8 cellular contexts compared by ENCODE assay signal in genomic region chr3:169764453-169765280, GRCh38. TPM values are rescaled to one million over a fixed set of nuclear protein-coding genes. Genes with fewer than 3 reads are reported as not detected.
DNase-seq lines count a peak whose midpoint lies in the region; ATAC-seq and TF ChIP-seq lines count a peak whose summit lies in the region.

Gene TERC, minus strand, starts transcription at chr3:169765060.

- BruUV-seq in A673 (replicated peaks; lab: Mats Ljungman, UMichigan), result TSS peak; percentile 98

- peaks cover 0 to 2% (median 0%) of the 10 kb centered on the region in 6 donors for H3K9me3 Mint-ChIP-seq in immature natural killer cell

- no peaks in the 10 kb centered on the region for H3K4me1 ChIP-seq in A673 (ENCODE audit: insufficient read depth, low read length, poor library complexity, severe bottlenecking)

- H3K27me3 Mint-ChIP-seq in immature natural killer cell (ENCODE audit: low read depth in 3 of 3), result peaks cover 8 to 16% (median 15%) of the 10 kb centered on the region in 3 donors

- POLR2A ChIA-PET in A673 (lab: Charles Lee; ENCODE audit: low non-redundant PET), result no interaction called here

- H3K9me3 ChIP-seq in A673 (ENCODE audit: low read depth, low read length, poor library complexity, severe bottlenecking), result no peaks in the 10 kb centered on the region

- no peaks in the 10 kb centered on the region for H3K27me3 ChIP-seq in A673 (replicated peaks; ENCODE audit: insufficient read depth, low read depth, low read length, poor library complexity)

- no peak for TF ChIP-seq CTCF in A673 (conservative IDR thresholded peaks at IDR 0.05; ENCODE audit: low read depth, low read length)

- CTCF ChIA-PET in A673 (lab: Charles Lee), result no interaction called here

- ATAC-seq in GM18858 (IDR thresholded peaks at IDR 0.05; ENCODE audit: unreplicated experiment) (peak; percentile 56), HG03066 (IDR thresholded peaks at IDR 0.05; ENCODE audit: low read depth, unreplicated experiment) (peak; percentile 67)

- H3K27ac ChIP-seq in A673 (ENCODE audit: low read depth, low read length, poor library complexity, severe bottlenecking), result peak within 1 kb of the TSS; percentile 90
- H3K27ac ChIP-seq in caudate nucleus (ENCODE audit: low read depth, low read length), result peak within 1 kb of the TSS; percentile 94

- peak within 1 kb of the TSS; percentile 73 for H3K4me3 ChIP-seq in A673 (ENCODE audit: low read depth, low read length, poor library complexity, severe bottlenecking)

- DNase-seq in A673 (ENCODE audit: low spot score) (peak; percentile 92), NCI-H2196 (lab: John Stamatoyannopoulos, UW; ENCODE audit: unreplicated experiment) (peak; percentile 94), caudate nucleus (lab: John Stamatoyannopoulos, UW) (peak; percentile 14 to 96 (median 85)), immature natural killer cell (peak; percentile 89 to 92 (median 90)), smooth muscle cell of the brain vasculature (ENCODE audit: low read depth, low spot score) (peak; percentile 81)
- DNase-seq in activated CD4-positive, CD25-positive, alpha-beta regulatory T cell (lab: John Stamatoyannopoulos, UW), result peak; percentile 84 to 90 (median 88)

- no peaks in the 10 kb centered on the region for H3K36me3 Mint-ChIP-seq in immature natural killer cell

- no peaks in the 10 kb centered on the region for H3K36me3 ChIP-seq in A673 (ENCODE audit: insufficient read depth, low read length, poor library complexity, severe bottlenecking)

- peak within 1 kb of the TSS; percentile 93 to 98 (median 96) for H3K27ac Mint-ChIP-seq in immature natural killer cell

- intact Hi-C loops in A673 (cut with micrococcal nuclease; ENCODE audit: unreplicated experiment), result loop anchor here (10.0 kb wide), 4 partner anchors 200 to 1040 kb away; partner anchors contain the start of gene SEC62

- peak within 1 kb of the TSS; percentile 93 to 97 (median 94) for H3K4me3 Mint-ChIP-seq in immature natural killer cell

- peaks cover 30 to 37% of the 10 kb centered on the region in 2 donors for H3K4me1 Mint-ChIP-seq in immature natural killer cell

RNA-seq across cellular contexts. Expression of gene TERC, which starts in this region (rescaled TPM):
- total RNA-seq in A673 (2021), result 5.8 and 16.7 TPM in 2 replicates
- under 1 TPM in 1 of 3 donors, not detected in 2; 0.76 TPM for polyA plus RNA-seq in immature natural killer cell

Comparison
In these comparisons a context has a peak if more than half of its experiments do, and no peak if none do; other contexts are left out.
1. Peak in every context shown above with its lines: DNase-seq, ATAC-seq, H3K4me3 ChIP-seq and H3K27ac ChIP-seq.
2. Peak in DNase-seq in immature natural killer cell; RNA of the gene not detected or under 1 TPM.